Comparison of ENCODE assay signal across 10 cellular contexts in genomic region chr16:17448640-17449638, GRCh38.
DNase-seq lines count a peak whose midpoint lies in the region; ATAC-seq lines count a peak whose summit lies in the region.
"Had no signal": no experiment of that assay in that cellular context is flagged by ENCODE, and none has a peak within 500 bp of the region (broad histone marks: within the 10 kb centered on the region; RNA-seq: fewer than 3 reads in every experiment).

No MANE protein-coding gene starts in this region.

- H3K4me3 Mint-ChIP-seq in central memory CD8-positive, alpha-beta T cell: peak overlapping the region; percentile 65

- in situ Hi-C loops in KBM-7 (cut with MboI; ENCODE audit: low pct_unique_long_range_greater_than_20kb, low sequenced_read_pairs): loop anchor here (25.0 kb wide), 1 partner anchor 88 kb away; no protein-coding TSS in a partner anchor

- peak; percentile 83 for ATAC-seq in central memory CD8-positive, alpha-beta T cell (replicated peaks; ENCODE audit: extremely low read depth, poor library complexity, severe bottlenecking)
- ATAC-seq in HG03439 (IDR thresholded peaks at IDR 0.05; ENCODE audit: unreplicated experiment): no peak
- no peak for ATAC-seq in HG03108 (IDR thresholded peaks at IDR 0.05; ENCODE audit: unreplicated experiment)
- no peak for ATAC-seq in GM19023 (IDR thresholded peaks at IDR 0.05; ENCODE audit: unreplicated experiment)

- H3K9me3 Mint-ChIP-seq in central memory CD8-positive, alpha-beta T cell: no peaks in the 10 kb centered on the region

- DNase-seq in KBM-7 (peak; percentile 43), T-helper 22 cell (ENCODE audit: low read depth) (peak; percentile 8), HUDEP-2 (lab: John Stamatoyannopoulos, UW; ENCODE audit: unreplicated experiment in 76 of 76) (no peak)
- DNase-seq in central memory CD8-positive, alpha-beta T cell (ENCODE audit: low spot score in 2 of 2): peak in 1 of 2 donors; percentile 63
- DNase-seq in stimulated activated CD4-positive, alpha-beta T cell treated with anti-CD3 and anti-CD28 coated beads, Interleukin-4, amount 100 ng/mL, for 1 hour: peak; percentile 13
- DNase-seq: NCI-H1105, T1000 had no signal

- H3K36me3 Mint-ChIP-seq in central memory CD8-positive, alpha-beta T cell (ENCODE audit: insufficient read depth): peaks cover 7% of the 10 kb centered on the region

- H3K4me1 Mint-ChIP-seq in central memory CD8-positive, alpha-beta T cell: peaks cover 49% of the 10 kb centered on the region

- no peaks in the 10 kb centered on the region for H3K27me3 Mint-ChIP-seq in central memory CD8-positive, alpha-beta T cell

- H3K27ac Mint-ChIP-seq in central memory CD8-positive, alpha-beta T cell (ENCODE audit: low read depth): peak overlapping the region; percentile 91

Comparison
In these comparisons a context has a peak if more than half of its experiments do, and no peak if none do; other contexts are left out.
1. DNase-seq: peak in KBM-7 (single experiment), T-helper 22 cell (single experiment) and stimulated activated CD4-positive, alpha-beta T cell treated with anti-CD3 and anti-CD28 coated beads, Interleukin-4, amount 100 ng/mL, for 1 hour (single experiment); none in HUDEP-2 (0 of 76).